ENCODE assay signal across 1 cellular context in the genomic region with DNA sequence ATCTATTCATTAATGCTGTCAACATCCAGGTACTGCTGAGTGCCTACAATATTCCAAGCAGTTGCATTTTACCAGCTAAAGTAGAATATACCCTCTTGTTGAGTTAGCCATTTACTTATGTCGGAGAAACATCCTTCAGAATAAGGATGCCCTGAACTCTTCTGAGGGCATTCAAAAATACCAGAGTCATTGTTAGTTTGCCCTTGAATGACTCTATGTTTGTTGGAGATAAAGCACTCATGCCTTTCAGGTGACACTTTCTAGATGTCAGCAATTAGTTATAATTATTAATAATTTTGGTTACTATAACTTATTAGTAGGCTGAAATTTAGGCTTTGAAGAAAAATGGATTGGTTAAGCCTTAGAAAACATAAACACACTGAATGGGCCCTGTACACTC.
TF ChIP-seq lines count a peak whose summit lies in the region.

No MANE protein-coding gene starts in this region.

TF ChIP-seq in K562, 482 proteins besides CTCF, POLR2A, EP300 and RAD21 (continued from another document and continues in another):
- TF ChIP-seq, protein P1, sequence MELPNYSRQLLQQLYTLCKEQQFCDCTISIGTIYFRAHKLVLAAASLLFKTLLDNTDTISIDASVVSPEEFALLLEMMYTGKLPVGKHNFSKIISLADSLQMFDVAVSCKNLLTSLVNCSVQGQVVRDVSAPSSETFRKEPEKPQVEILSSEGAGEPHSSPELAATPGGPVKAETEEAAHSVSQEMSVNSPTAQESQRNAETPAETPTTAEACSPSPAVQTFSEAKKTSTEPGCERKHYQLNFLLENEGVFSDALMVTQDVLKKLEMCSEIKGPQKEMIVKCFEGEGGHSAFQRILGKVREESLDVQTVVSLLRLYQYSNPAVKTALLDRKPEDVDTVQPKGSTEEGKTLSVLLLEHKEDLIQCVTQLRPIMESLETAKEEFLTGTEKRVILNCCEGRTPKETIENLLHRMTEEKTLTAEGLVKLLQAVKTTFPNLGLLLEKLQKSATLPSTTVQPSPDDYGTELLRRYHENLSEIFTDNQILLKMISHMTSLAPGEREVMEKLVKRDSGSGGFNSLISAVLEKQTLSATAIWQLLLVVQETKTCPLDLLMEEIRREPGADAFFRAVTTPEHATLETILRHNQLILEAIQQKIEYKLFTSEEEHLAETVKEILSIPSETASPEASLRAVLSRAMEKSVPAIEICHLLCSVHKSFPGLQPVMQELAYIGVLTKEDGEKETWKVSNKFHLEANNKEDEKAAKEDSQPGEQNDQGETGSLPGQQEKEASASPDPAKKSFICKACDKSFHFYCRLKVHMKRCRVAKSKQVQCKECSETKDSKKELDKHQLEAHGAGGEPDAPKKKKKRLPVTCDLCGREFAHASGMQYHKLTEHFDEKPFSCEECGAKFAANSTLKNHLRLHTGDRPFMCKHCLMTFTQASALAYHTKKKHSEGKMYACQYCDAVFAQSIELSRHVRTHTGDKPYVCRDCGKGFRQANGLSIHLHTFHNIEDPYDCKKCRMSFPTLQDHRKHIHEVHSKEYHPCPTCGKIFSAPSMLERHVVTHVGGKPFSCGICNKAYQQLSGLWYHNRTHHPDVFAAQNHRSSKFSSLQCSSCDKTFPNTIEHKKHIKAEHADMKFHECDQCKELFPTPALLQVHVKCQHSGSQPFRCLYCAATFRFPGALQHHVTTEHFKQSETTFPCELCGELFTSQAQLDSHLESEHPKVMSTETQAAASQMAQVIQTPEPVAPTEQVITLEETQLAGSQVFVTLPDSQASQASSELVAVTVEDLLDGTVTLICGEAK (IDR thresholded peaks at IDR 0.05), result no peak
- TF ChIP-seq, protein P1 (CRISPR knock-in tag; IDR thresholded peaks at IDR 0.05), result no peak
- TF ChIP-seq FOXK2 (conservative IDR thresholded peaks at IDR 0.05 in 1 of 2, IDR thresholded peaks at IDR 0.05 in 1 of 2; ENCODE audit: low read depth in 2 of 2), result no peak
- TF ChIP-seq CBFB (CRISPR knock-in tag; IDR thresholded peaks at IDR 0.05), result no peak
- TF ChIP-seq, protein P2, sequence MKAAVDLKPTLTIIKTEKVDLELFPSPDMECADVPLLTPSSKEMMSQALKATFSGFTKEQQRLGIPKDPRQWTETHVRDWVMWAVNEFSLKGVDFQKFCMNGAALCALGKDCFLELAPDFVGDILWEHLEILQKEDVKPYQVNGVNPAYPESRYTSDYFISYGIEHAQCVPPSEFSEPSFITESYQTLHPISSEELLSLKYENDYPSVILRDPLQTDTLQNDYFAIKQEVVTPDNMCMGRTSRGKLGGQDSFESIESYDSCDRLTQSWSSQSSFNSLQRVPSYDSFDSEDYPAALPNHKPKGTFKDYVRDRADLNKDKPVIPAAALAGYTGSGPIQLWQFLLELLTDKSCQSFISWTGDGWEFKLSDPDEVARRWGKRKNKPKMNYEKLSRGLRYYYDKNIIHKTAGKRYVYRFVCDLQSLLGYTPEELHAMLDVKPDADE (conservative IDR thresholded peaks at IDR 0.05; ENCODE audit: control insufficient read depth, low read depth, low read length), result no peak
- no peak for TF ChIP-seq TCF7 (IDR thresholded peaks at IDR 0.05; ENCODE audit: borderline replicate concordance)
- TF ChIP-seq ZNF583 (CRISPR knock-in tag; IDR thresholded peaks at IDR 0.05), result no peak
- no peak for TF ChIP-seq MCM3 (IDR thresholded peaks at IDR 0.05)
- TF ChIP-seq HNRNPK (IDR thresholded peaks at IDR 0.05; ENCODE audit: low read depth, low read length, poor library complexity, severe bottlenecking), result no peak
- no peak for TF ChIP-seq KLF10 (CRISPR knock-in tag; IDR thresholded peaks at IDR 0.05)
- TF ChIP-seq ZFX (CRISPR knock-in tag; IDR thresholded peaks at IDR 0.05), result no peak
- TF ChIP-seq ZNF699 (CRISPR knock-in tag; IDR thresholded peaks at IDR 0.05; ENCODE audit: insufficient replicate concordance), result no peak
- no peak for TF ChIP-seq IFI16 (CRISPR knock-in tag; IDR thresholded peaks at IDR 0.05)
- no peak for TF ChIP-seq ZNF324 (CRISPR knock-in tag; IDR thresholded peaks at IDR 0.05)
- TF ChIP-seq JUN (IDR thresholded peaks at IDR 0.05; ENCODE audit: borderline replicate concordance, low read depth, low read length), result no peak
- no peak for TF ChIP-seq JUN (CRISPR knock-in tag; IDR thresholded peaks at IDR 0.05; ENCODE audit: borderline replicate concordance)
- no peak for TF ChIP-seq ZNF146 (CRISPR knock-in tag; IDR thresholded peaks at IDR 0.05; ENCODE audit: unreplicated experiment)
- peak; percentile 16; the same call in 1 of the 2 replicates for TF ChIP-seq MAFF (IDR thresholded peaks at IDR 0.05; ENCODE audit: low read length)
- TF ChIP-seq, protein P3, sequence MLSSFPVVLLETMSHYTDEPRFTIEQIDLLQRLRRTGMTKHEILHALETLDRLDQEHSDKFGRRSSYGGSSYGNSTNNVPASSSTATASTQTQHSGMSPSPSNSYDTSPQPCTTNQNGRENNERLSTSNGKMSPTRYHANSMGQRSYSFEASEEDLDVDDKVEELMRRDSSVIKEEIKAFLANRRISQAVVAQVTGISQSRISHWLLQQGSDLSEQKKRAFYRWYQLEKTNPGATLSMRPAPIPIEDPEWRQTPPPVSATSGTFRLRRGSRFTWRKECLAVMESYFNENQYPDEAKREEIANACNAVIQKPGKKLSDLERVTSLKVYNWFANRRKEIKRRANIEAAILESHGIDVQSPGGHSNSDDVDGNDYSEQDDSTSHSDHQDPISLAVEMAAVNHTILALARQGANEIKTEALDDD (IDR thresholded peaks at IDR 0.05), result 0 out of 2 replicates have a peak, but pooled peaks have one; percentile 37
- no peak for TF ChIP-seq TAF9B (IDR thresholded peaks at IDR 0.05; ENCODE audit: partially characterized antibody)
- peak; percentile 44; the same call in 1 of the 2 replicates for TF ChIP-seq C11orf30 (IDR thresholded peaks at IDR 0.05; ENCODE audit: low read depth)
- TF ChIP-seq DIDO1 (tag; IDR thresholded peaks at IDR 0.05; ENCODE audit: low read depth), result no peak
- peak; percentile 58 for TF ChIP-seq NFE2 (IDR thresholded peaks at IDR 0.05; ENCODE audit: low read depth)
- TF ChIP-seq ZBTB7A (IDR thresholded peaks at IDR 0.05; ENCODE audit: borderline replicate concordance, control insufficient read depth, low read depth, low read length), result no peak
- no peak for TF ChIP-seq BRCA1 (IDR thresholded peaks at IDR 0.05)
- no peak for TF ChIP-seq BRCA1 (CRISPR knock-in tag; IDR thresholded peaks at IDR 0.05)
- TF ChIP-seq, protein P4, sequence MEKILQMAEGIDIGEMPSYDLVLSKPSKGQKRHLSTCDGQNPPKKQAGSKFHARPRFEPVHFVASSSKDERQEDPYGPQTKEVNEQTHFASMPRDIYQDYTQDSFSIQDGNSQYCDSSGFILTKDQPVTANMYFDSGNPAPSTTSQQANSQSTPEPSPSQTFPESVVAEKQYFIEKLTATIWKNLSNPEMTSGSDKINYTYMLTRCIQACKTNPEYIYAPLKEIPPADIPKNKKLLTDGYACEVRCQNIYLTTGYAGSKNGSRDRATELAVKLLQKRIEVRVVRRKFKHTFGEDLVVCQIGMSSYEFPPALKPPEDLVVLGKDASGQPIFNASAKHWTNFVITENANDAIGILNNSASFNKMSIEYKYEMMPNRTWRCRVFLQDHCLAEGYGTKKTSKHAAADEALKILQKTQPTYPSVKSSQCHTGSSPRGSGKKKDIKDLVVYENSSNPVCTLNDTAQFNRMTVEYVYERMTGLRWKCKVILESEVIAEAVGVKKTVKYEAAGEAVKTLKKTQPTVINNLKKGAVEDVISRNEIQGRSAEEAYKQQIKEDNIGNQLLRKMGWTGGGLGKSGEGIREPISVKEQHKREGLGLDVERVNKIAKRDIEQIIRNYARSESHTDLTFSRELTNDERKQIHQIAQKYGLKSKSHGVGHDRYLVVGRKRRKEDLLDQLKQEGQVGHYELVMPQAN (IDR thresholded peaks at IDR 0.05; ENCODE audit: borderline replicate concordance), result no peak
- TF ChIP-seq, protein P5, sequence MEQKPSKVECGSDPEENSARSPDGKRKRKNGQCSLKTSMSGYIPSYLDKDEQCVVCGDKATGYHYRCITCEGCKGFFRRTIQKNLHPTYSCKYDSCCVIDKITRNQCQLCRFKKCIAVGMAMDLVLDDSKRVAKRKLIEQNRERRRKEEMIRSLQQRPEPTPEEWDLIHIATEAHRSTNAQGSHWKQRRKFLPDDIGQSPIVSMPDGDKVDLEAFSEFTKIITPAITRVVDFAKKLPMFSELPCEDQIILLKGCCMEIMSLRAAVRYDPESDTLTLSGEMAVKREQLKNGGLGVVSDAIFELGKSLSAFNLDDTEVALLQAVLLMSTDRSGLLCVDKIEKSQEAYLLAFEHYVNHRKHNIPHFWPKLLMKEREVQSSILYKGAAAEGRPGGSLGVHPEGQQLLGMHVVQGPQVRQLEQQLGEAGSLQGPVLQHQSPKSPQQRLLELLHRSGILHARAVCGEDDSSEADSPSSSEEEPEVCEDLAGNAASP (IDR thresholded peaks at IDR 0.05), result 0 out of 2 replicates have a peak, but pooled peaks have one; percentile 29
- TF ChIP-seq ZNF143 (CRISPR knock-in tag; IDR thresholded peaks at IDR 0.05), result no peak
- no peak for TF ChIP-seq PCBP2 (IDR thresholded peaks at IDR 0.05; ENCODE audit: low read depth, low read length, poor library complexity, severe bottlenecking)
- peak; percentile 65 for TF ChIP-seq ZNF316 (IDR thresholded peaks at IDR 0.05)
- TF ChIP-seq SMARCE1 (IDR thresholded peaks at IDR 0.05), result no peak
- no peak for TF ChIP-seq MED1 (CRISPR knock-in tag; IDR thresholded peaks at IDR 0.05; ENCODE audit: borderline replicate concordance)
- no peak for TF ChIP-seq BMI1 (IDR thresholded peaks at IDR 0.05; ENCODE audit: low read length)
- TF ChIP-seq RBM14 (IDR thresholded peaks at IDR 0.05; ENCODE audit: borderline replicate concordance, insufficient read depth, low read depth, low read length), result no peak
- no peak for TF ChIP-seq XRCC4 (IDR thresholded peaks at IDR 0.05; ENCODE audit: extremely low read depth, insufficient read depth, insufficient read length)
- no peak for TF ChIP-seq CXXC5 (CRISPR knock-in tag; IDR thresholded peaks at IDR 0.05)
- TF ChIP-seq, protein P6, sequence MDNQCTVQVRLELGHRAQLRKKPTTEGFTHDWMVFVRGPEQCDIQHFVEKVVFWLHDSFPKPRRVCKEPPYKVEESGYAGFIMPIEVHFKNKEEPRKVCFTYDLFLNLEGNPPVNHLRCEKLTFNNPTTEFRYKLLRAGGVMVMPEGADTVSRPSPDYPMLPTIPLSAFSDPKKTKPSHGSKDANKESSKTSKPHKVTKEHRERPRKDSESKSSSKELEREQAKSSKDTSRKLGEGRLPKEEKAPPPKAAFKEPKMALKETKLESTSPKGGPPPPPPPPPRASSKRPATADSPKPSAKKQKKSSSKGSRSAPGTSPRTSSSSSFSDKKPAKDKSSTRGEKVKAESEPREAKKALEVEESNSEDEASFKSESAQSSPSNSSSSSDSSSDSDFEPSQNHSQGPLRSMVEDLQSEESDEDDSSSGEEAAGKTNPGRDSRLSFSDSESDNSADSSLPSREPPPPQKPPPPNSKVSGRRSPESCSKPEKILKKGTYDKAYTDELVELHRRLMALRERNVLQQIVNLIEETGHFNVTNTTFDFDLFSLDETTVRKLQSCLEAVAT (IDR thresholded peaks at IDR 0.05), result no peak
- TF ChIP-seq, protein P7, sequence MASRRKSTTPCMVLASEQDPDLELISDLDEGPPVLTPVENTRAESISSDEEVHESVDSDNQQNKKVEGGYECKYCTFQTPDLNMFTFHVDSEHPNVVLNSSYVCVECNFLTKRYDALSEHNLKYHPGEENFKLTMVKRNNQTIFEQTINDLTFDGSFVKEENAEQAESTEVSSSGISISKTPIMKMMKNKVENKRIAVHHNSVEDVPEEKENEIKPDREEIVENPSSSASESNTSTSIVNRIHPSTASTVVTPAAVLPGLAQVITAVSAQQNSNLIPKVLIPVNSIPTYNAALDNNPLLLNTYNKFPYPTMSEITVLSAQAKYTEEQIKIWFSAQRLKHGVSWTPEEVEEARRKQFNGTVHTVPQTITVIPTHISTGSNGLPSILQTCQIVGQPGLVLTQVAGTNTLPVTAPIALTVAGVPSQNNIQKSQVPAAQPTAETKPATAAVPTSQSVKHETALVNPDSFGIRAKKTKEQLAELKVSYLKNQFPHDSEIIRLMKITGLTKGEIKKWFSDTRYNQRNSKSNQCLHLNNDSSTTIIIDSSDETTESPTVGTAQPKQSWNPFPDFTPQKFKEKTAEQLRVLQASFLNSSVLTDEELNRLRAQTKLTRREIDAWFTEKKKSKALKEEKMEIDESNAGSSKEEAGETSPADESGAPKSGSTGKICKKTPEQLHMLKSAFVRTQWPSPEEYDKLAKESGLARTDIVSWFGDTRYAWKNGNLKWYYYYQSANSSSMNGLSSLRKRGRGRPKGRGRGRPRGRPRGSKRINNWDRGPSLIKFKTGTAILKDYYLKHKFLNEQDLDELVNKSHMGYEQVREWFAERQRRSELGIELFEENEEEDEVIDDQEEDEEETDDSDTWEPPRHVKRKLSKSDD (conservative IDR thresholded peaks at IDR 0.05; ENCODE audit: low read length), result no peak
- TF ChIP-seq CEBPB (tag; IDR thresholded peaks at IDR 0.05), result no peak
- TF ChIP-seq ESRRB (CRISPR knock-in tag; IDR thresholded peaks at IDR 0.05; ENCODE audit: borderline replicate concordance), result no peak
- peak; percentile 43; the same call in 1 of the 2 replicates for TF ChIP-seq ESRRA (IDR thresholded peaks at IDR 0.05; ENCODE audit: borderline replicate concordance, low read depth)
- TF ChIP-seq, protein P8, sequence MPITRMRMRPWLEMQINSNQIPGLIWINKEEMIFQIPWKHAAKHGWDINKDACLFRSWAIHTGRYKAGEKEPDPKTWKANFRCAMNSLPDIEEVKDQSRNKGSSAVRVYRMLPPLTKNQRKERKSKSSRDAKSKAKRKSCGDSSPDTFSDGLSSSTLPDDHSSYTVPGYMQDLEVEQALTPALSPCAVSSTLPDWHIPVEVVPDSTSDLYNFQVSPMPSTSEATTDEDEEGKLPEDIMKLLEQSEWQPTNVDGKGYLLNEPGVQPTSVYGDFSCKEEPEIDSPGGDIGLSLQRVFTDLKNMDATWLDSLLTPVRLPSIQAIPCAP (CRISPR knock-in tag; IDR thresholded peaks at IDR 0.05; ENCODE audit: borderline replicate concordance), result no peak
